Comparison of ENCODE assay signal across 24 cellular contexts in the genomic region with DNA sequence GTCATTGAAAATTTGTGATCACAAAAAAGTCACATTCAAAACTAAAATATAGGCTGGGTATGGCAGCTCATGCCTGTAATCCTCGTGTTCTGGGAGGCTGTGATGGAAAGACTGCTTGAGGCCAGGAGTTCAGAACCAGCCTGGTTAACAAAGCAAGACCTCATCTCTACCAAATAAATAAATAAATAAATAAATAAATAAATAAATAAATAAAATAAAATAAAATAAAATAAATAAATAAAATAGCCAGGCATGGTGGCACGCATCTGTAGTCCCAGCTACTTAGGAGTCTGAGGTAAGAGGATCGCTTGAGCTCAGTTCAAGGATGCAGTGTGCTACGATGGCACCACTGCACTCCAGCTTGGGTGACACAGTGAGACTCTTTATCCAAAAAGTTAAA.
"Had no signal": no experiment of that assay in that cellular context is flagged by ENCODE, and none has a peak within 500 bp of the region (broad histone marks: within the 10 kb centered on the region; RNA-seq: fewer than 3 reads in every experiment).

No MANE protein-coding gene starts in this region.

- H3K4me3 ChIP-seq: colonic mucosa, coronary artery, dorsolateral prefrontal cortex, esophagus muscularis mucosa, esophagus squamous epithelium, gastrocnemius medialis, gastroesophageal sphincter, heart left ventricle, heart right ventricle had no signal

- DNase-seq: colonic mucosa; cortex of kidney; dermis blood vessel endothelial cell; dorsolateral prefrontal cortex; effector CD4-positive, alpha-beta T cell; effector CD8-positive, alpha-beta T cell; effector memory CD4-positive, alpha-beta T cell; effector memory CD8-positive, alpha-beta T cell; endodermal cell; esophagus squamous epithelium; foreskin fibroblast; foreskin keratinocyte; foreskin melanocyte; gastrocnemius medialis; glutamatergic neuron; head of caudate nucleus; heart left ventricle; heart right ventricle had no signal

- H3K4me1 ChIP-seq: colonic mucosa, esophagus muscularis mucosa, esophagus squamous epithelium, foreskin keratinocyte, gastrocnemius medialis, gastroesophageal sphincter, heart left ventricle, heart right ventricle had no signal

- H3K9me3 ChIP-seq: colonic mucosa, esophagus muscularis mucosa, esophagus squamous epithelium, gastrocnemius medialis, gastroesophageal sphincter, heart left ventricle, heart right ventricle had no signal

- H3K4me3 Mint-ChIP-seq: dendritic cell treated with granulocyte-macrophage colony-stimulating factor and Interleukin-4, amounts not matched to agents 40 ng/mL and 50 ng/mL, for 4 days; effector memory CD8-positive, alpha-beta T cell; endodermal cell had no signal

- ATAC-seq: effector memory CD8-positive, alpha-beta T cell; esophagus mucosa; foreskin keratinocyte; gastrocnemius medialis; gastroesophageal sphincter; heart left ventricle; heart right ventricle had no signal

- H3K36me3 ChIP-seq: colonic mucosa, esophagus muscularis mucosa, esophagus squamous epithelium, gastrocnemius medialis, gastroesophageal sphincter, heart left ventricle, heart right ventricle had no signal

- H3K9me3 Mint-ChIP-seq: dendritic cell treated with granulocyte-macrophage colony-stimulating factor and Interleukin-4, amounts not matched to agents 40 ng/mL and 50 ng/mL, for 4 days; effector memory CD8-positive, alpha-beta T cell; endodermal cell had no signal

- H3K4me1 Mint-ChIP-seq: endodermal cell had no signal

- H3K27me3 Mint-ChIP-seq: dendritic cell treated with granulocyte-macrophage colony-stimulating factor and Interleukin-4, amounts not matched to agents 40 ng/mL and 50 ng/mL, for 4 days; effector memory CD8-positive, alpha-beta T cell had no signal

- H3K27me3 ChIP-seq: colonic mucosa, dorsolateral prefrontal cortex, esophagus muscularis mucosa, esophagus squamous epithelium, foreskin keratinocyte, gastrocnemius medialis, gastroesophageal sphincter, heart left ventricle, heart right ventricle had no signal

- H3K27ac Mint-ChIP-seq: dendritic cell treated with granulocyte-macrophage colony-stimulating factor and Interleukin-4, amounts not matched to agents 40 ng/mL and 50 ng/mL, for 4 days; effector memory CD8-positive, alpha-beta T cell; endodermal cell had no signal

- H3K27ac ChIP-seq: colonic mucosa, coronary artery, dorsolateral prefrontal cortex, epithelial cell of prostate, esophagus muscularis mucosa, esophagus squamous epithelium, foreskin keratinocyte, gastrocnemius medialis, gastroesophageal sphincter, heart left ventricle, heart right ventricle had no signal
